Comparison of ENCODE assay signal across 9 cellular contexts in genomic region chr16:75402821-75403475, GRCh38. TPM values are rescaled to one million over a fixed set of nuclear protein-coding genes. Genes with fewer than 3 reads are reported as not detected.
DNase-seq lines count a peak whose midpoint lies in the region; ATAC-seq and TF ChIP-seq lines count a peak whose summit lies in the region.
"Had no signal": no experiment of that assay in that cellular context is flagged by ENCODE, and none has a peak within 500 bp of the region (broad histone marks: within the 10 kb centered on the region; RNA-seq: fewer than 3 reads in every experiment).

No MANE protein-coding gene starts in this region.

- H3K27me3 Mint-ChIP-seq in activated CD8-positive, alpha-beta T cell treated with anti-CD3 and anti-CD28 coated beads for 36 hours = no peaks in the 10 kb centered on the region
- H3K27me3 Mint-ChIP-seq in activated CD8-positive, alpha-beta T cell treated with anti-CD3 and anti-CD28 coated beads, Interleukin-2, amount 10 ng/mL, durations not matched to agents 7 days and 5 days (ENCODE audit: low read depth) = no peaks in the 10 kb centered on the region
- H3K27me3 Mint-ChIP-seq: activated naive CD8-positive, alpha-beta T cell had no signal

- CTCF ChIA-PET in activated CD8-positive, alpha-beta T cell treated with anti-CD3 and anti-CD28 coated beads for 36 hours (lab: Charles Lee) = interaction anchor here (0.7 to 4.5 kb wide), 13 partner anchors 11 to 203 kb away, joined by 3 to 48 read pairs (median 5); partner anchors contain the start of gene TMEM170A
- CTCF ChIA-PET in activated CD8-positive, alpha-beta T cell treated with anti-CD3 and anti-CD28 coated beads, Interleukin-2, amount 10 ng/mL, durations not matched to agents 7 days and 5 days (lab: Charles Lee) = interaction anchor here (0.7 to 3.3 kb wide), 13 partner anchors 10 to 205 kb away, joined by 3 to 25 read pairs (median 4); partner anchors contain the start of genes CFDP1 and TMEM170A

- no peaks in the 10 kb centered on the region for H3K27me3 ChIP-seq in body of pancreas
- H3K27me3 ChIP-seq in vagina = no peaks in the 10 kb centered on the region

- no peaks in the 10 kb centered on the region for H3K9me3 Mint-ChIP-seq in activated CD8-positive, alpha-beta T cell treated with anti-CD3 and anti-CD28 coated beads for 36 hours
- no peaks in the 10 kb centered on the region for H3K9me3 Mint-ChIP-seq in activated CD8-positive, alpha-beta T cell treated with anti-CD3 and anti-CD28 coated beads, Interleukin-2, amount 10 ng/mL, durations not matched to agents 7 days and 5 days (ENCODE audit: insufficient read depth)

- POLR2A ChIA-PET in activated CD8-positive, alpha-beta T cell treated with anti-CD3 and anti-CD28 coated beads for 36 hours (lab: Charles Lee) = interaction anchor here (0.6 kb wide), 1 partner anchor 13 kb away, joined by 4 read pairs; no protein-coding TSS in a partner anchor
- POLR2A ChIA-PET in activated CD8-positive, alpha-beta T cell treated with anti-CD3 and anti-CD28 coated beads, Interleukin-2, amount 10 ng/mL, durations not matched to agents 7 days and 5 days (lab: Charles Lee) = no interaction called here

- peak; percentile 54 for TF ChIP-seq CTCF in activated CD8-positive, alpha-beta T cell treated with anti-CD3 and anti-CD28 coated beads for 36 hours (IDR thresholded peaks at IDR 0.05)
- TF ChIP-seq CTCF in body of pancreas (IDR thresholded peaks at IDR 0.05) (peak in 6 of 7 experiments; percentile 47 to 76 (median 66)), vagina (IDR thresholded peaks at IDR 0.05) (peak in 2 of 3 experiments; percentile 56 to 57)

- intact Hi-C loops in activated CD8-positive, alpha-beta T cell treated with anti-CD3 and anti-CD28 coated beads for 36 hours (cut with micrococcal nuclease) = loop anchor here (5.0 kb wide), 1 partner anchor 171 kb away; no protein-coding TSS in a partner anchor
- intact Hi-C loops in body of pancreas (cut with DNase I) (no loop called here), left colon (cut with DNase I, micrococcal nuclease) (loop anchor here in 1 of 2 donors (10.0 kb wide), 1 partner anchor 208 kb away; no protein-coding TSS in a partner anchor), vagina (cut with DNase I) (loop anchor here (10.0 kb wide), 1 partner anchor 208 kb away; no protein-coding TSS in a partner anchor)

- peak; percentile 74 for ATAC-seq in activated CD8-positive, alpha-beta T cell treated with anti-CD3 and anti-CD28 coated beads for 36 hours
- ATAC-seq in activated CD8-positive, alpha-beta T cell treated with anti-CD3 and anti-CD28 coated beads, Interleukin-2, amount 10 ng/mL, durations not matched to agents 7 days and 5 days = no peak
- ATAC-seq in body of pancreas (peak; percentile 56), left colon (peak; percentile 31)

- no peaks in the 10 kb centered on the region for H3K36me3 ChIP-seq in body of pancreas (replicated peaks in 1 of 2; ENCODE audit: insufficient read depth in 1 of 2, low read depth in 2 of 2)
- H3K36me3 ChIP-seq in vagina = peaks cover 0 to 5% of the 10 kb centered on the region in 2 donors

- peaks cover 19% of the 10 kb centered on the region for H3K4me1 Mint-ChIP-seq in activated CD8-positive, alpha-beta T cell treated with anti-CD3 and anti-CD28 coated beads for 36 hours (ENCODE audit: low read depth)
- no peaks in the 10 kb centered on the region for H3K4me1 Mint-ChIP-seq in activated CD8-positive, alpha-beta T cell treated with anti-CD3 and anti-CD28 coated beads, Interleukin-2, amount 10 ng/mL, durations not matched to agents 7 days and 5 days (ENCODE audit: low read depth)

- H3K4me3 Mint-ChIP-seq in activated CD8-positive, alpha-beta T cell treated with anti-CD3 and anti-CD28 coated beads for 36 hours = no peak overlapping the region
- no peak overlapping the region for H3K4me3 Mint-ChIP-seq in activated CD8-positive, alpha-beta T cell treated with anti-CD3 and anti-CD28 coated beads, Interleukin-2, amount 10 ng/mL, durations not matched to agents 7 days and 5 days

- H3K9me3 ChIP-seq in body of pancreas (no peaks in the 10 kb centered on the region), vagina (no peaks in the 10 kb centered on the region)

- H3K36me3 Mint-ChIP-seq in activated CD8-positive, alpha-beta T cell treated with anti-CD3 and anti-CD28 coated beads for 36 hours (ENCODE audit: low read depth) = peaks cover 10% of the 10 kb centered on the region
- H3K36me3 Mint-ChIP-seq in activated CD8-positive, alpha-beta T cell treated with anti-CD3 and anti-CD28 coated beads, Interleukin-2, amount 10 ng/mL, durations not matched to agents 7 days and 5 days (ENCODE audit: low read depth) = no peaks in the 10 kb centered on the region

- H3K4me1 ChIP-seq in body of pancreas = peaks cover 18% of the 10 kb centered on the region
- peaks cover 18% of the 10 kb centered on the region for H3K4me1 ChIP-seq in vagina

- no peak overlapping the region for H3K4me3 ChIP-seq in body of pancreas
- H3K4me3 ChIP-seq in vagina = no peak overlapping the region

- peak overlapping the region in 2 of 4 donors; percentile 42 to 58 for H3K27ac ChIP-seq in body of pancreas
- peak overlapping the region; percentile 76 for H3K27ac ChIP-seq in vagina

- no peak for TF ChIP-seq POLR2A in body of pancreas (IDR thresholded peaks at IDR 0.05)
- no peak for TF ChIP-seq POLR2A in vagina (IDR thresholded peaks at IDR 0.05)

- H3K27ac Mint-ChIP-seq in activated CD8-positive, alpha-beta T cell treated with anti-CD3 and anti-CD28 coated beads for 36 hours = no peak overlapping the region
- H3K27ac Mint-ChIP-seq in activated CD8-positive, alpha-beta T cell treated with anti-CD3 and anti-CD28 coated beads, Interleukin-2, amount 10 ng/mL, durations not matched to agents 7 days and 5 days = no peak overlapping the region

- DNase-seq in activated CD8-positive, alpha-beta T cell treated with anti-CD3 and anti-CD28 coated beads for 36 hours = peak; percentile 14
- no peak for DNase-seq in activated CD8-positive, alpha-beta T cell treated with anti-CD3 and anti-CD28 coated beads, Interleukin-2, amount 10 ng/mL, durations not matched to agents 7 days and 5 days
- peak; percentile 16 for DNase-seq in LoVo (ENCODE audit: low spot score)
- DNase-seq in body of pancreas = peak in 2 of 4 donors; percentile 24 to 41
- DNase-seq in left colon = no peak
- no peak for DNase-seq in vagina (ENCODE audit: extremely low spot score in 2 of 2)
- DNase-seq in stimulated activated CD4-positive, alpha-beta T cell treated with anti-CD3 and anti-CD28 coated beads, Interleukin-15, amount 100 ng/mL, for 24 hours = no peak
- DNase-seq in activated T-cell treated with anti-CD3 and anti-CD28 coated beads, Interleukin-2, amount 50 U/mL, for 1 hour = no peak

- 34% methylated on average over 3 of the region's 3 CpGs for WGBS in body of pancreas, 2 donors

RNA-seq across cellular contexts. Expression of gene CFDP1, which starts 30.4 kb away (rescaled TPM):
- total RNA-seq in activated CD8-positive, alpha-beta T cell treated with anti-CD3 and anti-CD28 coated beads for 36 hours = 10 to 100 TPM; 34.7 to 39.9 TPM
- 10 to 100 TPM; 38.9 to 41.6 TPM for total RNA-seq in activated CD8-positive, alpha-beta T cell treated with anti-CD3 and anti-CD28 coated beads, Interleukin-2, amount 10 ng/mL, durations not matched to agents 7 days and 5 days
- total RNA-seq in body of pancreas (10 to 100 TPM; 34.0 to 65.3 TPM), left colon (100 to 1,000 TPM in 1 of 2 donors, 10 to 100 TPM in 1; 79.8 to 117 TPM), vagina (45.7 TPM)

Comparison
In these comparisons a context has a peak if more than half of its experiments do, and no peak if none do; other contexts are left out.
1. DNase-seq: peak in activated CD8-positive, alpha-beta T cell treated with anti-CD3 and anti-CD28 coated beads for 36 hours (single experiment) and LoVo (single experiment); none in activated CD8-positive, alpha-beta T cell treated with anti-CD3 and anti-CD28 coated beads, Interleukin-2, amount 10 ng/mL, durations not matched to agents 7 days and 5 days (single experiment), left colon (0 of 2), vagina (0 of 2), stimulated activated CD4-positive, alpha-beta T cell treated with anti-CD3 and anti-CD28 coated beads, Interleukin-15, amount 100 ng/mL, for 24 hours (single experiment) and activated T-cell treated with anti-CD3 and anti-CD28 coated beads, Interleukin-2, amount 50 U/mL, for 1 hour (single experiment).
2. Peak in every context shown above with its lines, with median percentiles within 50 percentile points of each other: CTCF ChIP-seq.